8 cellular contexts compared by ENCODE assay signal in genomic region chr19:1942078-1942933, GRCh38. TPM values are rescaled to one million over a fixed set of nuclear protein-coding genes. Genes with fewer than 3 reads are reported as not detected.
DNase-seq lines count a peak whose midpoint lies in the region; ATAC-seq, FAIRE-seq and TF ChIP-seq lines count a peak whose summit lies in the region.

No MANE protein-coding gene starts in this region.

- dilution Hi-C loops in keratinocyte (cut with MboI; ENCODE audit: extremely low pct_ligation_motif_present, low sequenced_read_pairs), result no loop called here

- no peaks in the 10 kb centered on the region for H3K9me3 ChIP-seq in keratinocyte (ENCODE audit: control insufficient read depth, low read depth, low read length)

- peaks cover 54% of the 10 kb centered on the region for H3K79me2 ChIP-seq in keratinocyte (ENCODE audit: control insufficient read depth, insufficient read depth, low read length)

- in situ Hi-C loops in GM13976 (cut with MboI; ENCODE audit: low sequenced_read_pairs, unreplicated experiment), result no loop called here

- H3K4me3 ChIP-seq in keratinocyte (ENCODE audit: control insufficient read depth in 2 of 3, extremely low read depth in 1 of 3, insufficient read depth in 2 of 3, low read depth in 1 of 3, low read length in 3 of 3), result peak overlapping the region; percentile 78 to 92 (median 89)

- H3K4me1 ChIP-seq in keratinocyte (ENCODE audit: control insufficient read depth, extremely low read depth, insufficient read depth, low read length), result peaks cover 17% of the 10 kb centered on the region

- ATAC-seq in HG03571 (IDR thresholded peaks at IDR 0.05; ENCODE audit: unreplicated experiment), result no peak

- H3K36me3 ChIP-seq in keratinocyte (ENCODE audit: control insufficient read depth in 2 of 2, extremely low read depth in 1 of 2, insufficient read depth in 2 of 2, low read length in 2 of 2), result no peaks in the 10 kb centered on the region

- H3K27me3 ChIP-seq in keratinocyte (ENCODE audit: control insufficient read depth, extremely low read depth, insufficient read depth, low read length), result no peaks in the 10 kb centered on the region

- FAIRE-seq in keratinocyte (lab: Jason Lieb, UNC), result peak; percentile 20

- H3K9me1 ChIP-seq in keratinocyte (ENCODE audit: control insufficient read depth, extremely low read depth, insufficient read depth, low read length), result no peaks in the 10 kb centered on the region

- TF ChIP-seq CTCF in 22Rv1 (IDR thresholded peaks at IDR 0.05) (no peak), GM13976 (IDR thresholded peaks at IDR 0.05; ENCODE audit: borderline replicate concordance, control extremely low read depth, extremely low read depth, insufficient read depth, missing control alignments) (no peak), keratinocyte (optimal IDR thresholded peaks at IDR 0.05 in 1 of 3, IDR thresholded peaks at IDR 0.05 in 1 of 3, conservative IDR thresholded peaks at IDR 0.05 in 1 of 3; ENCODE audit: extremely low read depth in 1 of 3, insufficient read depth in 2 of 3, low read length in 3 of 3) (no peak)

- peak overlapping the region; percentile 39 for H2AFZ ChIP-seq in keratinocyte (ENCODE audit: control insufficient read depth, low read length)

- H4K20me1 ChIP-seq in keratinocyte (ENCODE audit: control insufficient read depth, extremely low read depth, insufficient read depth, low read length), result peaks cover 24% of the 10 kb centered on the region

- H3K4me2 ChIP-seq in keratinocyte (ENCODE audit: control insufficient read depth, extremely low read depth, insufficient read depth, low read depth, low read length), result peak overlapping the region; percentile 96

- peak; percentile 86 for DNase-seq in GM13976 (ENCODE audit: low spot score)
- DNase-seq in NCI-H1105 treated with DMSO at 0.1 percent for 48 hours (lab: John Stamatoyannopoulos, UW), result peak; percentile 43
- peak; percentile 65 for DNase-seq in activated CD4-positive, CD25-positive, alpha-beta regulatory T cell treated with anti-CD3 and anti-CD28 coated beads, Interleukin-2, amount 50 U/mL, for 72 hours
- peak; percentile 84 for DNase-seq in central memory CD4-positive, alpha-beta T cell
- peak; percentile 19 for DNase-seq in keratinocyte (ENCODE audit: low read depth, low spot score)
- DNase-seq in stimulated activated CD4-positive, alpha-beta T cell treated with anti-CD3 and anti-CD28 coated beads, Interleukin-1b, Interleukin-23, amount 100 ng/mL, for 1 hour (ENCODE audit: low read depth in 2 of 2), result peak; percentile 31 to 55

- H3K27ac ChIP-seq in 22Rv1 (peak overlapping the region; percentile 89), keratinocyte (ENCODE audit: control insufficient read depth, insufficient read depth, low read length) (peak overlapping the region; percentile 81)

- peak overlapping the region; percentile 97 for H3K9ac ChIP-seq in keratinocyte (ENCODE audit: control insufficient read depth, extremely low read depth, insufficient read depth, low read length)

RNA-seq across cellular contexts. Expression of gene CSNK1G2, which starts 1.3 kb away (rescaled TPM):
- 32.5 to 72.4 TPM (median 34.9 TPM) in 3 replicates for polyA plus RNA-seq in keratinocyte
- polyA plus RNA-seq in keratinocyte (2011; ENCODE audit: low read depth), result 14.4 TPM
- 22.1 and 49.3 TPM in 2 replicates for polyA plus RNA-seq in keratinocyte (2011; cell fraction: cytosol; rRNA removed)
- polyA plus RNA-seq in keratinocyte (2011; cell fraction: nucleus; rRNA removed), result 90.4 and 133 TPM in 2 replicates
- polyA plus RNA-seq in keratinocyte (2012; ENCODE audit: low replicate concordance), result 25.9 and 54.3 TPM in 2 replicates
- polyA minus RNA-seq in keratinocyte, result 35.5 to 112 TPM (median 44.5 TPM) in 3 replicates
- 56.2 TPM for polyA minus RNA-seq in keratinocyte (2011; cell fraction: cytosol; rRNA and poly(A)+ RNA removed)
- 27.7 and 34.6 TPM in 2 replicates for polyA minus RNA-seq in keratinocyte (2011; cell fraction: nucleus; rRNA and poly(A)+ RNA removed)

RNA-seq across cellular contexts. Expression of gene ADAT3, which starts 37.1 kb away (rescaled TPM):
- polyA plus RNA-seq in keratinocyte, result 0.55 to 0.93 TPM (median 0.85 TPM) in 3 replicates
- 0.69 TPM for polyA plus RNA-seq in keratinocyte (2011; ENCODE audit: low read depth)
- polyA plus RNA-seq in keratinocyte (2011; cell fraction: cytosol; rRNA removed), result 0.15 and 1.7 TPM in 2 replicates
- 1.2 and 2.4 TPM in 2 replicates for polyA plus RNA-seq in keratinocyte (2011; cell fraction: nucleus; rRNA removed)
- polyA plus RNA-seq in keratinocyte (2012; ENCODE audit: low replicate concordance), result 1.9 and 3.4 TPM in 2 replicates
- polyA minus RNA-seq in keratinocyte, result 0.20 to 0.36 TPM in 2 of 3 replicates, not detected in the other
- polyA minus RNA-seq in keratinocyte (2011; cell fraction: cytosol; rRNA and poly(A)+ RNA removed), result 2.1 TPM
- polyA minus RNA-seq in keratinocyte (2011; cell fraction: nucleus; rRNA and poly(A)+ RNA removed), result 2.1 and 2.6 TPM in 2 replicates

RNA-seq across cellular contexts. Expression of gene SCAMP4, which starts 37.1 kb away (rescaled TPM):
- polyA plus RNA-seq in keratinocyte, result 4.8 to 30.3 TPM (median 7.0 TPM) in 3 replicates
- polyA plus RNA-seq in keratinocyte (2011; ENCODE audit: low read depth), result 10.6 TPM
- 7.3 and 17.8 TPM in 2 replicates for polyA plus RNA-seq in keratinocyte (2011; cell fraction: cytosol; rRNA removed)
- polyA plus RNA-seq in keratinocyte (2011; cell fraction: nucleus; rRNA removed), result 33.4 and 43.4 TPM in 2 replicates
- 27.2 and 45.1 TPM in 2 replicates for polyA plus RNA-seq in keratinocyte (2012; ENCODE audit: low replicate concordance)
- 8.2 to 40.3 TPM (median 10.1 TPM) in 3 replicates for polyA minus RNA-seq in keratinocyte
- polyA minus RNA-seq in keratinocyte (2011; cell fraction: cytosol; rRNA and poly(A)+ RNA removed), result 62.7 TPM
- 38.2 and 42.0 TPM in 2 replicates for polyA minus RNA-seq in keratinocyte (2011; cell fraction: nucleus; rRNA and poly(A)+ RNA removed)

RNA-seq across cellular contexts. Expression of gene ABHD17A, which starts 57.0 kb away (rescaled TPM):
- polyA plus RNA-seq in keratinocyte, result 27.2 to 67.3 TPM (median 31.0 TPM) in 3 replicates
- 9.2 TPM for polyA plus RNA-seq in keratinocyte (2011; ENCODE audit: low read depth)
- 20.8 and 62.5 TPM in 2 replicates for polyA plus RNA-seq in keratinocyte (2011; cell fraction: cytosol; rRNA removed)
- polyA plus RNA-seq in keratinocyte (2011; cell fraction: nucleus; rRNA removed), result 29.9 and 47.5 TPM in 2 replicates
- 20.6 and 43.3 TPM in 2 replicates for polyA plus RNA-seq in keratinocyte (2012; ENCODE audit: low replicate concordance)
- polyA minus RNA-seq in keratinocyte, result 13.2 to 23.4 TPM (median 20.6 TPM) in 3 replicates
- 122 TPM for polyA minus RNA-seq in keratinocyte (2011; cell fraction: cytosol; rRNA and poly(A)+ RNA removed)
- 13.3 and 22.2 TPM in 2 replicates for polyA minus RNA-seq in keratinocyte (2011; cell fraction: nucleus; rRNA and poly(A)+ RNA removed)

Comparison
In these comparisons a context has a peak if more than half of its experiments do, and no peak if none do; other contexts are left out.
1. DNase-seq: peak in every context shown above with its lines; median percentile 86 in GM13976; 84 in central memory CD4-positive, alpha-beta T cell; 65 in activated CD4-positive, CD25-positive, alpha-beta regulatory T cell treated with anti-CD3 and anti-CD28 coated beads, Interleukin-2, amount 50 U/mL, for 72 hours; 43 in NCI-H1105 treated with DMSO at 0.1 percent for 48 hours; 43 in stimulated activated CD4-positive, alpha-beta T cell treated with anti-CD3 and anti-CD28 coated beads, Interleukin-1b, Interleukin-23, amount 100 ng/mL, for 1 hour; 19 in keratinocyte.